In genomic region chr20:36341331-36342020, GRCh38 we compare ENCODE assay signal across 17 cellular contexts. TPM values are rescaled to one million over a fixed set of nuclear protein-coding genes. Genes with fewer than 3 reads are reported as not detected.
DNase-seq lines count a peak whose midpoint lies in the region; ATAC-seq and TF ChIP-seq lines count a peak whose summit lies in the region.
"Had no signal": no experiment of that assay in that cellular context is flagged by ENCODE, and none has a peak within 500 bp of the region (broad histone marks: within the 10 kb centered on the region; RNA-seq: fewer than 3 reads in every experiment).

No MANE protein-coding gene starts in this region.

- H3K9me3 ChIP-seq in spleen = no peaks in the 10 kb centered on the region
- H3K9me3 ChIP-seq: BE2C had no signal

- intact Hi-C loops in CD14-positive monocyte (cut with micrococcal nuclease) (no loop called here), spleen (cut with DNase I; ENCODE audit: low total_unique reads) (no loop called here), posterior vena cava (cut with DNase I) (no loop called here)

- H3K36me3 ChIP-seq in spleen = no peaks in the 10 kb centered on the region
- H3K36me3 ChIP-seq: BE2C had no signal

- no peak overlapping the region for H3K4me3 Mint-ChIP-seq in CD14-positive monocyte
- no peak overlapping the region for H3K4me3 Mint-ChIP-seq in glutamatergic neuron (ENCODE audit: unreplicated experiment)
- H3K4me3 Mint-ChIP-seq: GM23338, HFFc6, IgD-negative memory B cell had no signal

- no peaks in the 10 kb centered on the region for H3K4me1 Mint-ChIP-seq in CD14-positive monocyte
- peaks cover 3% of the 10 kb centered on the region for H3K4me1 Mint-ChIP-seq in glutamatergic neuron (ENCODE audit: low read depth, unreplicated experiment)
- H3K4me1 Mint-ChIP-seq: CD4-positive, alpha-beta memory T cell had no signal

- no peak for TF ChIP-seq POLR2A in spleen (IDR thresholded peaks at IDR 0.05)

- peaks cover 0 to 1% (median 0%) of the 10 kb centered on the region in 7 donors for H3K9me3 Mint-ChIP-seq in CD14-positive monocyte
- no peaks in the 10 kb centered on the region for H3K9me3 Mint-ChIP-seq in glutamatergic neuron (ENCODE audit: unreplicated experiment)
- H3K9me3 Mint-ChIP-seq: CD4-positive, alpha-beta memory T cell; GM23338; HFFc6 had no signal

- 77 to 86% (median 82%) methylated on average over 18 to 22 of the region's 22 CpGs for WGBS in spleen, 5 donors

- H3K4me1 ChIP-seq in spleen = no peaks in the 10 kb centered on the region
- H3K4me1 ChIP-seq: BE2C had no signal

- no peak for TF ChIP-seq CTCF in CD14-positive monocyte (IDR thresholded peaks at IDR 0.05)
- no peak for TF ChIP-seq CTCF in glutamatergic neuron (IDR thresholded peaks at IDR 0.05; ENCODE audit: partially characterized antibody, unreplicated experiment)
- no peak for TF ChIP-seq CTCF in spleen (IDR thresholded peaks at IDR 0.05 in 8 of 11, conservative IDR thresholded peaks at IDR 0.05 in 3 of 11)

- peak; percentile 32 for DNase-seq in CD14-positive monocyte (ENCODE audit: low spot score)
- DNase-seq in glutamatergic neuron = peak; percentile 27
- peak; percentile 49 for DNase-seq in spleen
- DNase-seq in posterior vena cava (ENCODE audit: low spot score) = no peak
- DNase-seq in occipital lobe (lab: John Stamatoyannopoulos, UW) = no peak
- DNase-seq: BE2C, C1 segment of cervical spinal cord, DMS153, DMS79, GDM1, HFFc6 had no signal

- no peak for ATAC-seq in HG02870 (IDR thresholded peaks at IDR 0.05; ENCODE audit: unreplicated experiment)
- ATAC-seq: GM23338, HCT116 had no signal

- H3K27ac Mint-ChIP-seq in CD14-positive monocyte (no peak overlapping the region), glutamatergic neuron (ENCODE audit: unreplicated experiment) (no peak overlapping the region)
- H3K27ac Mint-ChIP-seq: CD4-positive, alpha-beta memory T cell; GM23338; HFFc6; IgD-negative memory B cell had no signal

- H3K36me3 Mint-ChIP-seq in CD14-positive monocyte = no peaks in the 10 kb centered on the region
- H3K36me3 Mint-ChIP-seq in glutamatergic neuron (ENCODE audit: unreplicated experiment) = no peaks in the 10 kb centered on the region
- H3K36me3 Mint-ChIP-seq: CD4-positive, alpha-beta memory T cell; IgD-negative memory B cell had no signal

- H3K27me3 ChIP-seq in spleen (replicated peaks in 1 of 7) = peaks cover 0 to 56% (median 0%) of the 10 kb centered on the region in 7 donors
- H3K27me3 ChIP-seq: BE2C had no signal

- no peak overlapping the region for H3K4me3 ChIP-seq in spleen
- H3K4me3 ChIP-seq: GM23338 had no signal

- H3K27me3 Mint-ChIP-seq in CD14-positive monocyte (ENCODE audit: low read depth in 3 of 3) (peaks cover 3 to 6% (median 6%) of the 10 kb centered on the region in 3 donors), glutamatergic neuron (ENCODE audit: unreplicated experiment) (peaks cover 2% of the 10 kb centered on the region)

- H3K27ac ChIP-seq in angular gyrus (ENCODE audit: low read depth, low read length) (peak overlapping the region; percentile 8), spleen (no peak overlapping the region)

RNA-seq across cellular contexts. Expression of gene DLGAP4, which starts 35.3 kb away (rescaled TPM):
- polyA plus RNA-seq in CD14-positive monocyte (10 to 100 TPM in 1 of 2 donors, 1 to 10 TPM in 1; 9.9 to 17.6 TPM), spleen (10 to 100 TPM; 12.0 to 28.4 (median 23.7) TPM)
- total RNA-seq in glutamatergic neuron (ENCODE audit: unreplicated experiment) (199 TPM), spleen (10 to 100 TPM; 44.5 to 60.9 (median 47.7) TPM), posterior vena cava (100 to 1,000 TPM; 116 to 141 TPM), occipital lobe (29.9 TPM)

Comparison
In these comparisons a context has a peak if more than half of its experiments do, and no peak if none do; other contexts are left out.
1. DNase-seq: peak in CD14-positive monocyte (single experiment), glutamatergic neuron (single experiment) and spleen (single experiment); none in posterior vena cava (single experiment) and occipital lobe (single experiment).